ENCODE assay signal across 23 cellular contexts in the genomic region with DNA sequence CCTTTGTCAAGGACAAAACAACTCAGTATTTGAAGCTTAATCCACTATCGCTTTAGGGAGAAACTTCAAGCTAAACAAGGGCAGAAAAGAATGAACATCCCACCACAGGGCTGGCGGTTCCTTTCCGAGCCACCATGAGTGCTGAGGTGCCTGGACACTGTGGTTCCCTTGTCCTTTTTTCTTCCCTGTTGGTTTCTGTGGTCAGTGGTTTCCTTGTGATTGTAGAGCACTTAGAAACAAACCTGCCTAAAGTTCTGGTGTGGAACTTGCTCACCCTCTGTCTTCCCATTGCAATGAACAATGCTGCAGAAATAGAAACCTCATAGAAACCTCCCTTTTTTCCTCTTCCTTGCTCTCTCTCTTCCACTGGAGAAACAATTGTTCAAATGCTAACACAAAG.
"Had no signal": no experiment of that assay in that cellular context is flagged by ENCODE, and none has a peak within 500 bp of the region (broad histone marks: within the 10 kb centered on the region; RNA-seq: fewer than 3 reads in every experiment).

No MANE protein-coding gene starts in this region.

- H3K27ac ChIP-seq: prostate gland, right atrium auricular region, thoracic aorta, VCaP had no signal

- H3K4me3 Mint-ChIP-seq: activated CD4-positive, alpha-beta memory T cell treated with anti-CD3 and anti-CD28 coated beads, Interleukin-2, amount 10 ng/mL, durations not matched to agents 7 days and 5 days; activated CD4-positive, alpha-beta T cell treated with anti-CD3 and anti-CD28 coated beads, Interleukin-2, amount 10 ng/mL, durations not matched to agents 24 days and 14 days; activated T-helper 17 cell treated with anti-CD3 and anti-CD28 coated beads, Interleukin-2, amount 50 U/mL, for 72 hours; brain; immature natural killer cell; natural killer cell; type B pancreatic cell had no signal

- H3K4me3 ChIP-seq: left lung, lung, prostate gland, right atrium auricular region, thoracic aorta had no signal

- H3K27me3 ChIP-seq: left lung, right atrium auricular region had no signal

- H3K4me1 Mint-ChIP-seq: activated CD4-positive, alpha-beta memory T cell treated with anti-CD3 and anti-CD28 coated beads, Interleukin-2, amount 10 ng/mL, durations not matched to agents 7 days and 5 days; activated CD4-positive, alpha-beta T cell treated with anti-CD3 and anti-CD28 coated beads, Interleukin-2, amount 10 ng/mL, durations not matched to agents 24 days and 14 days; activated T-helper 17 cell treated with anti-CD3 and anti-CD28 coated beads, Interleukin-2, amount 50 U/mL, for 72 hours; brain; immature natural killer cell; natural killer cell had no signal

- H3K4me1 ChIP-seq: left lung, prostate gland, right atrium auricular region had no signal

- H3K9me3 ChIP-seq: left lung, prostate gland, right atrium auricular region, thoracic aorta had no signal

- H3K36me3 Mint-ChIP-seq: activated naive CD4-positive, alpha-beta T cell treated with anti-CD3 and anti-CD28 coated beads, Interleukin-2, amount 50 U/mL, for 72 hours; immature natural killer cell; natural killer cell; type B pancreatic cell had no signal

- H3K9me3 Mint-ChIP-seq: activated CD4-positive, alpha-beta memory T cell treated with anti-CD3 and anti-CD28 coated beads, Interleukin-2, amount 10 ng/mL, durations not matched to agents 7 days and 5 days; activated CD4-positive, alpha-beta T cell treated with anti-CD3 and anti-CD28 coated beads, Interleukin-2, amount 10 ng/mL, durations not matched to agents 24 days and 14 days; activated T-helper 17 cell treated with anti-CD3 and anti-CD28 coated beads, Interleukin-2, amount 50 U/mL, for 72 hours; natural killer cell; type B pancreatic cell had no signal

- H3K36me3 ChIP-seq: left lung, prostate gland, right atrium auricular region, thoracic aorta had no signal

- DNase-seq: activated CD4-positive, alpha-beta memory T cell treated with anti-CD3 and anti-CD28 coated beads, Interleukin-2, amount 10 ng/mL, durations not matched to agents 7 days and 5 days; activated CD4-positive, alpha-beta T cell treated with anti-CD3 and anti-CD28 coated beads, Interleukin-2, amount 10 ng/mL, durations not matched to agents 24 days and 14 days; aorta; caudate nucleus; effector memory CD4-positive, alpha-beta T cell; immature natural killer cell; left lung; midbrain; natural killer cell; stimulated activated CD4-positive, alpha-beta T cell treated with anti-CD3 and anti-CD28 coated beads, Interleukin-4, amount 100 ng/mL, for 24 hours; stimulated activated naive CD4-positive, alpha-beta T cell treated with Interleukin-2 at 50 U/mL for 16 hours; T-helper 2 cell had no signal

- H3K27ac Mint-ChIP-seq: activated CD4-positive, alpha-beta memory T cell treated with anti-CD3 and anti-CD28 coated beads, Interleukin-2, amount 10 ng/mL, durations not matched to agents 7 days and 5 days; activated CD4-positive, alpha-beta T cell treated with anti-CD3 and anti-CD28 coated beads, Interleukin-2, amount 10 ng/mL, durations not matched to agents 24 days and 14 days; activated T-helper 17 cell treated with anti-CD3 and anti-CD28 coated beads, Interleukin-2, amount 50 U/mL, for 72 hours; brain; immature natural killer cell; natural killer cell; type B pancreatic cell had no signal

- ATAC-seq: activated CD4-positive, CD25-positive, alpha-beta regulatory T cell treated with anti-CD3 and anti-CD28 coated beads, Interleukin-2, amount 50 U/mL, for 24 hours; activated naive CD4-positive, alpha-beta T cell treated with anti-CD3 and anti-CD28 coated beads, Interleukin-2, amount 50 U/mL, for 72 hours; activated T-helper 17 cell treated with anti-CD3 and anti-CD28 coated beads, Interleukin-2, amount 50 U/mL, for 72 hours; esophagus mucosa; left lung; natural killer cell had no signal
